8 cellular contexts compared by ENCODE assay signal in the genomic region with DNA sequence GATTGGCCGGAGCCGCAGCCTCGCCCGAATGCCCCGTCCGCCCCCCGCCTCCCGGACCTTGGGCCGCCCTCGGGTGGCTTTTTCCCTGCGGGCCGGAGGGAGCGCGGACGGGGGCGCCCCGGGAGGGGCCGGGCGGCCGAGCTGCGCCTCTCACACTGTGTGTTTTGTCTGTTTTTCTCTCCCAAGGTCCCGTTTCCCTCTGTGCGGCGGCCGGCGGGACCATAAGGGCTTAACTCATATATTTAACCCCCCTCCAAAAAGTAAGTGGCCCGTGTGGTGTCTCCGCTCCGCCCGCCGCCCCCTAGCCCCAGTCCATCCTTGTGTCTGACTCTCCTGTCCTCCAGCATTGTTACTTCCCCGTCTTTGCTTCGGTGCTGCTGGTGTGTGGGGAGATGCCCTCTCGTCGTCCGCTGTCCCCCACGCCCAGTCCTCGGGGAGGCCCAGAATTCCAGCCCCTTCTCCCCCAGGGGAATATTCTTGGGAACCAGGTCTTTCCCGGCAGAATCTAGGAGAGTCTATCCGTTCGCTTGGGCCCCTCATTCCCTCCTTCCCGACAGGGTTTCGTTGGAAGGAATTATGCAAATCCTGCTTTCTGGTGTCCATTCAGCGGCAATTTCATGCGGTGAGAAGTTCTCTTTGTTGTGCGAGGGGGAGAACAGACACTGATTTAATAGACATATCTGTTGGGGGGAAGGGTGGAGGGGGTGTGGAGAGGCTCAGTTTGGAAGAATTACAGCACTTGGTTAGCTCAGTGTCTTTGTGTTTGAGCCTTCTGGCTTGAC. TPM values are rescaled to one million over a fixed set of nuclear protein-coding genes. Genes with fewer than 3 reads are reported as not detected.
DNase-seq lines count a peak whose midpoint lies in the region; ATAC-seq and TF ChIP-seq lines count a peak whose summit lies in the region.

No MANE protein-coding gene starts in this region.

- peak; percentile 2 for ATAC-seq in GM19043 (IDR thresholded peaks at IDR 0.05; ENCODE audit: low read depth, unreplicated experiment)

- no peaks in the 10 kb centered on the region for H3K27me3 ChIP-seq in BLaER1
- H3K27me3 ChIP-seq in HUES6 (ENCODE audit: control insufficient read depth, insufficient read depth, low read length), result no peaks in the 10 kb centered on the region
- no peaks in the 10 kb centered on the region for H3K27me3 ChIP-seq in muscle layer of colon (ENCODE audit: control insufficient read depth in 1 of 2, insufficient read depth in 2 of 2, low read length in 2 of 2)

- 1% methylated on average over 46 of the region's 46 CpGs for WGBS in urinary bladder

- TF ChIP-seq CTCF in WI38 (IDR thresholded peaks at IDR 0.05; ENCODE audit: low read depth, low read length) (no peak), epithelial cell of proximal tubule (conservative IDR thresholded peaks at IDR 0.05; ENCODE audit: low read depth, low read length) (no peak)

- peaks cover 64% of the 10 kb centered on the region for H3K4me1 ChIP-seq in BLaER1
- H3K4me1 ChIP-seq in HUES6 (ENCODE audit: control insufficient read depth, insufficient read depth, low read length), result peaks cover 5% of the 10 kb centered on the region; the same call in 1 of the 2 replicates
- peaks cover 40% of the 10 kb centered on the region for H3K4me1 ChIP-seq in muscle layer of colon (ENCODE audit: insufficient read depth, low read length)
- H3K4me1 ChIP-seq in urinary bladder (ENCODE audit: insufficient read depth), result peaks cover 1% of the 10 kb centered on the region

- H3K9me3 ChIP-seq in BLaER1 (peaks cover 3% of the 10 kb centered on the region; the same call in 1 of the 2 replicates), HUES6 (ENCODE audit: control insufficient read depth, insufficient read depth, low read depth, low read length) (no peaks in the 10 kb centered on the region), muscle layer of colon (ENCODE audit: low read length) (no peaks in the 10 kb centered on the region)

- H4K20me1 ChIP-seq in BLaER1, result peaks cover 56% of the 10 kb centered on the region

- peaks cover 18% of the 10 kb centered on the region for H3K36me3 ChIP-seq in BLaER1
- H3K36me3 ChIP-seq in HUES6 (ENCODE audit: control insufficient read depth, insufficient read depth, low read length), result peaks cover 3% of the 10 kb centered on the region; the same call in 1 of the 2 replicates
- no peaks in the 10 kb centered on the region for H3K36me3 ChIP-seq in muscle layer of colon (ENCODE audit: insufficient read depth, low read length)
- no peaks in the 10 kb centered on the region for H3K36me3 ChIP-seq in urinary bladder (ENCODE audit: insufficient read depth)

- H3K9ac ChIP-seq in BLaER1, result peak overlapping the region; percentile 93
- peak overlapping the region; percentile 74 for H3K9ac ChIP-seq in HUES6 (ENCODE audit: low read length)
- peak overlapping the region; percentile 68 for H3K9ac ChIP-seq in muscle layer of colon (ENCODE audit: low read length)

- peak overlapping the region; percentile 96 for H3K4me3 ChIP-seq in BLaER1
- peak overlapping the region; percentile 64 for H3K4me3 ChIP-seq in HUES6 (ENCODE audit: low read depth, low read length)
- H3K4me3 ChIP-seq in WI38 (ENCODE audit: low read depth, low read length), result peak overlapping the region; percentile 85
- H3K4me3 ChIP-seq in epithelial cell of proximal tubule (ENCODE audit: low read depth, low read length), result peak overlapping the region; percentile 83
- H3K4me3 ChIP-seq in muscle layer of colon (ENCODE audit: low read depth in 1 of 2, low read length in 2 of 2), result peak overlapping the region; percentile 72 to 91
- peak overlapping the region; percentile 83 for H3K4me3 ChIP-seq in urinary bladder (ENCODE audit: low read depth, low read length)

- H3K27ac ChIP-seq in BLaER1 (peak overlapping the region; percentile 96), HUES6 (ENCODE audit: low read depth, low read length) (peak overlapping the region; percentile 12; the same call in 1 of the 2 replicates), muscle layer of colon (ENCODE audit: low read depth, low read length) (peak overlapping the region; percentile 88), urinary bladder (ENCODE audit: low read depth) (peak overlapping the region; percentile 100)

- H3K4me2 ChIP-seq in BLaER1, result peak overlapping the region; percentile 89

- DNase-seq in epithelial cell of proximal tubule (ENCODE audit: low read depth) (no peak), DMS79 (lab: John Stamatoyannopoulos, UW) (no peak)

RNA-seq across cellular contexts. Expression of a gene that starts 1.3 kb away (rescaled TPM):
- 10.4 and 17.2 TPM in 2 replicates for total RNA-seq in epithelial cell of proximal tubule
- total RNA-seq in urinary bladder, result 91.7 TPM
- 3.2 TPM for polyA plus RNA-seq in urinary bladder

Comparison
In these comparisons a context has a peak if more than half of its experiments do, and no peak if none do; other contexts are left out.
1. H3K27ac ChIP-seq: peak in every context shown above with its lines; median percentile 100 in urinary bladder; 96 in BLaER1; 88 in muscle layer of colon; 12 in HUES6.